ENCODE assay signal across 25 cellular contexts in the genomic region with DNA sequence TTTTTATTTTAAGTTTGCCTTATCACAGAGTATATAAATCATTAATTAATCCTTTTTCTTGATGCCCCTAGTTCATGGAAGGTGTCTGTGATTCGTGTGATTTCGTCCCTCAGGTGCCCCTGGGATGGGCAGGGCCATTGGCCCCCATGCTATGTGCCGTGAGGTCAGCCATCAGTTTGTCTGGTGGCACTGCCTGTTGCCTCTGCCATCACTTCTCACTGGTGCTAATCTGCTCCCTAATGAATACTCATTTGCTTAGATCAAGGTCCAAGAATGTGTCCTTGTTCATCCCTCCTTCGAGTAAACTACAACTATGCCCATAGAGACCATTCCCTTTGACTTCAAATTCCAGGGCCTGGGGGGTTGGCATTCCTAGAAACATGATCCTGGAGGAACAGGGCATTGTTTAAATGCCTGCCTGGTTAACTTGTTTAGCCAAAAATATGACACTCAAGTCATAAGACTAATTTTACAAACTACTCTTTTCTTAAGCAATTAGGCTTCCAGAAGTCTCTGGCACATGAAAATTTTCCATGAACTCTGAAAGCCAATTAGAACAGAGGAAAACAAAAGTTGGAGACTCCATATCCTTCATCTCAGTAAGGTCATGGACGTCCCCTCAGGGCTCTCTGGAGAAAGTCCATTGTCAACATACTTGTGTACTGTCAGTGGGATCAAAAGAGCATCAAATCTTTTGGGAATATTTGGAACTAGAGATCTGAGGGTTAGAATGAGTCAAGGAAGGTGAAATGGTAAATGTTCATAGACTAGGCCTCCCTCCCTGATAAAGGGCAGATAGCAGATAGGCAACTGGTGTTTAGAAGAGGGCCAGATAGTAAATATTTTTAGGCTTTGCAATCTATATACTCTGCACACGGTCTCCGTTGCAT.
DNase-seq lines count a peak whose midpoint lies in the region; ATAC-seq and TF ChIP-seq lines count a peak whose summit lies in the region.
"Had no signal": no experiment of that assay in that cellular context is flagged by ENCODE, and none has a peak within 500 bp of the region (broad histone marks: within the 10 kb centered on the region; RNA-seq: fewer than 3 reads in every experiment).

No MANE protein-coding gene starts in this region.

- H3K36me3 ChIP-seq in Caco-2 (ENCODE audit: control insufficient read depth, insufficient read depth, low read length): no peaks in the 10 kb centered on the region
- H3K36me3 ChIP-seq in adrenal gland (replicated peaks in 1 of 2): no peaks in the 10 kb centered on the region
- H3K36me3 ChIP-seq: tibial artery had no signal

- CTCF ChIA-PET in Caco-2 (lab: Charles Lee): interaction anchor here (0.7 kb wide), 1 partner anchor 23 kb away, joined by 3 read pairs; no protein-coding TSS in a partner anchor
- CTCF ChIA-PET in activated naive CD4-positive, alpha-beta T cell treated with anti-CD3 and anti-CD28 coated beads, Interleukin-2, amount 10 ng/mL, durations not matched to agents 7 days and 5 days (lab: Charles Lee): no interaction called here

- POLR2A ChIA-PET in Caco-2 (lab: Charles Lee): no interaction called here

- H3K27me3 ChIP-seq in Caco-2 (replicated peaks; ENCODE audit: control insufficient read depth, insufficient read depth, low read length) (no peaks in the 10 kb centered on the region), adrenal gland (no peaks in the 10 kb centered on the region)
- H3K27me3 ChIP-seq: tibial artery had no signal

- 51 to 63% (median 58%) methylated on average over 7 of the region's 7 CpGs for WGBS in adrenal gland, 4 donors

- TF ChIP-seq CTCF in Caco-2 (IDR thresholded peaks at IDR 0.05; ENCODE audit: insufficient read depth in 1 of 2, low read depth in 1 of 2, low read length in 1 of 2, severe bottlenecking in 1 of 2, unreplicated experiment in 1 of 2) (no peak), adrenal gland (IDR thresholded peaks at IDR 0.05) (no peak), retinal pigment epithelial cell (conservative IDR thresholded peaks at IDR 0.05; ENCODE audit: low read depth, low read length) (no peak)

- H3K4me1 ChIP-seq in Caco-2 (peaks cover 29% of the 10 kb centered on the region), adrenal gland (replicated peaks in 1 of 2) (peaks cover 0 to 11% of the 10 kb centered on the region in 2 donors)

- peaks cover 3% of the 10 kb centered on the region; the same call in 1 of the 2 replicates for H3K9me3 ChIP-seq in Caco-2
- no peaks in the 10 kb centered on the region for H3K9me3 ChIP-seq in adrenal gland (replicated peaks in 1 of 3)
- H3K9me3 ChIP-seq: tibial artery had no signal

- H3K4me3 ChIP-seq in Caco-2 (ENCODE audit: low read depth, low read length) (no peak overlapping the region), adrenal gland (no peak overlapping the region), retinal pigment epithelial cell (ENCODE audit: low read length) (no peak overlapping the region)
- H3K4me3 ChIP-seq: GM23248, lung, smooth muscle cell, tibial artery had no signal

- H3K9me3 Mint-ChIP-seq in Caco-2 (ENCODE audit: unreplicated experiment): peaks cover 10% of the 10 kb centered on the region
- H3K9me3 Mint-ChIP-seq in activated naive CD4-positive, alpha-beta T cell treated with anti-CD3 and anti-CD28 coated beads, Interleukin-2, amount 10 ng/mL, durations not matched to agents 7 days and 5 days: peaks cover 2% of the 10 kb centered on the region
- H3K9me3 Mint-ChIP-seq: activated CD4-positive, alpha-beta T cell treated with anti-CD3 and anti-CD28 coated beads, Interleukin-2, amount 10 ng/mL, durations not matched to agents 7 days and 5 days; activated naive CD4-positive, alpha-beta T cell treated with anti-CD3 and anti-CD28 coated beads for 36 hours; brain; natural killer cell had no signal

- no peak for TF ChIP-seq POLR2A in adrenal gland (IDR thresholded peaks at IDR 0.05)

- no peaks in the 10 kb centered on the region for H3K27me3 Mint-ChIP-seq in Caco-2 (ENCODE audit: insufficient read depth, unreplicated experiment)
- peaks cover 4% of the 10 kb centered on the region for H3K27me3 Mint-ChIP-seq in activated naive CD4-positive, alpha-beta T cell treated with anti-CD3 and anti-CD28 coated beads, Interleukin-2, amount 10 ng/mL, durations not matched to agents 7 days and 5 days
- H3K27me3 Mint-ChIP-seq: activated CD4-positive, alpha-beta T cell treated with anti-CD3 and anti-CD28 coated beads, Interleukin-2, amount 10 ng/mL, durations not matched to agents 7 days and 5 days; brain had no signal

- H3K27ac Mint-ChIP-seq in Caco-2 (ENCODE audit: unreplicated experiment): peak overlapping the region; percentile 19
- no peak overlapping the region for H3K27ac Mint-ChIP-seq in activated naive CD4-positive, alpha-beta T cell treated with anti-CD3 and anti-CD28 coated beads, Interleukin-2, amount 10 ng/mL, durations not matched to agents 7 days and 5 days
- H3K27ac Mint-ChIP-seq: activated CD4-positive, alpha-beta T cell treated with anti-CD3 and anti-CD28 coated beads, Interleukin-2, amount 10 ng/mL, durations not matched to agents 7 days and 5 days; activated naive CD4-positive, alpha-beta T cell treated with anti-CD3 and anti-CD28 coated beads for 36 hours; brain; CD4-positive, alpha-beta memory T cell; natural killer cell had no signal

- H3K36me3 Mint-ChIP-seq in Caco-2 (ENCODE audit: insufficient read depth, unreplicated experiment): no peaks in the 10 kb centered on the region
- no peaks in the 10 kb centered on the region for H3K36me3 Mint-ChIP-seq in activated naive CD4-positive, alpha-beta T cell treated with anti-CD3 and anti-CD28 coated beads, Interleukin-2, amount 10 ng/mL, durations not matched to agents 7 days and 5 days
- H3K36me3 Mint-ChIP-seq: brain had no signal

- intact Hi-C loops in Caco-2 (cut with micrococcal nuclease; ENCODE audit: unreplicated experiment): no loop called here
- intact Hi-C loops in adrenal gland (cut with DNase I): no loop called here
- intact Hi-C loops in left cardiac atrium (cut with DNase I): no loop called here

- no TSS peak for BruUV-seq in Caco-2 (replicated peaks; lab: Mats Ljungman, UMichigan)

- H3K4me3 Mint-ChIP-seq in Caco-2 (ENCODE audit: unreplicated experiment): no peak overlapping the region
- H3K4me3 Mint-ChIP-seq in activated naive CD4-positive, alpha-beta T cell treated with anti-CD3 and anti-CD28 coated beads, Interleukin-2, amount 10 ng/mL, durations not matched to agents 7 days and 5 days: no peak overlapping the region
- H3K4me3 Mint-ChIP-seq: activated CD4-positive, alpha-beta T cell treated with anti-CD3 and anti-CD28 coated beads, Interleukin-2, amount 10 ng/mL, durations not matched to agents 7 days and 5 days; activated naive CD4-positive, alpha-beta T cell treated with anti-CD3 and anti-CD28 coated beads for 36 hours; brain; CD4-positive, alpha-beta memory T cell; natural killer cell had no signal

- peaks cover 18% of the 10 kb centered on the region for H3K4me1 Mint-ChIP-seq in Caco-2 (ENCODE audit: low read depth, unreplicated experiment)
- no peaks in the 10 kb centered on the region for H3K4me1 Mint-ChIP-seq in activated naive CD4-positive, alpha-beta T cell treated with anti-CD3 and anti-CD28 coated beads, Interleukin-2, amount 10 ng/mL, durations not matched to agents 7 days and 5 days
- H3K4me1 Mint-ChIP-seq: activated CD4-positive, alpha-beta T cell treated with anti-CD3 and anti-CD28 coated beads, Interleukin-2, amount 10 ng/mL, durations not matched to agents 7 days and 5 days; CD4-positive, alpha-beta memory T cell; natural killer cell had no signal

- ATAC-seq in left cardiac atrium: peak; percentile 66 to 80
- ATAC-seq in HG03354 (IDR thresholded peaks at IDR 0.05; ENCODE audit: poor library complexity, severe bottlenecking, unreplicated experiment): no peak
- ATAC-seq in GM19351 (IDR thresholded peaks at IDR 0.05; ENCODE audit: unreplicated experiment): no peak
- ATAC-seq: natural killer cell had no signal

- DNase-seq in Caco-2: peak; percentile 72 to 74
- DNase-seq in adrenal gland: peak in 5 of 7 donors; percentile 25 to 66 (median 29)
- no peak for DNase-seq in left cardiac atrium
- peak; percentile 71 for DNase-seq in retinal pigment epithelial cell (ENCODE audit: low read depth)
- DNase-seq in activated CD4-positive, alpha-beta T cell treated with anti-CD3 and anti-CD28 coated beads for 1 hour: no peak
- DNase-seq in activated naive CD4-positive, alpha-beta T cell treated with anti-CD3 and anti-CD28 coated beads, Interleukin-2, amount 10 ng/mL, durations not matched to agents 7 days and 5 days: no peak
- DNase-seq: activated CD4-positive, alpha-beta T cell treated with anti-CD3 and anti-CD28 coated beads, Interleukin-2, amount 10 ng/mL, durations not matched to agents 7 days and 5 days; activated naive CD4-positive, alpha-beta T cell treated with anti-CD3 and anti-CD28 coated beads for 36 hours; CD4-positive, alpha-beta memory T cell; dermis blood vessel endothelial cell; DMS79; GM23248; natural killer cell; NCI-H187; NCI-H446; NK-92 treated with Interleukin-12 subunit alpha and Interleukin-12 subunit beta, amount 100 ng/mL, for 24 hours; stimulated activated CD8-positive, alpha-beta memory T cell treated with anti-CD3 and anti-CD28 coated beads, Interleukin-4, amount 100 ng/mL, for 48 hours; SW 1271; tibial artery had no signal

- peak overlapping the region in 3 of 5 donors; percentile 48 to 76 (median 76) for H3K27ac ChIP-seq in adrenal gland
- H3K27ac ChIP-seq: GM23248, RWPE1, tibial artery had no signal

Comparison
In these comparisons a context has a peak if more than half of its experiments do, and no peak if none do; other contexts are left out.
1. DNase-seq: peak in Caco-2 (2 of 2), adrenal gland (5 of 7) and retinal pigment epithelial cell (single experiment); none in left cardiac atrium (single experiment), activated CD4-positive, alpha-beta T cell treated with anti-CD3 and anti-CD28 coated beads for 1 hour (single experiment) and activated naive CD4-positive, alpha-beta T cell treated with anti-CD3 and anti-CD28 coated beads, Interleukin-2, amount 10 ng/mL, durations not matched to agents 7 days and 5 days (single experiment).
2. ATAC-seq: peak in left cardiac atrium (2 of 2); none in HG03354 (single experiment) and GM19351 (single experiment).